10 cellular contexts compared by ENCODE assay signal in genomic region chr7:101780281-101780680, GRCh38.
"Had no signal": no experiment of that assay in that cellular context is flagged by ENCODE, and none has a peak within 500 bp of the region (broad histone marks: within the 10 kb centered on the region; RNA-seq: fewer than 3 reads in every experiment).

No MANE protein-coding gene starts in this region.

- FAIRE-seq: H54 had no signal

- H3K36me3 ChIP-seq: HAP-1 had no signal

- H3K27ac ChIP-seq: GM23248 had no signal

- H3K4me1 ChIP-seq: HAP-1 had no signal

- H2AFZ ChIP-seq: GM23248, GM23338 had no signal

- ATAC-seq: GM23338, HCT116 had no signal

- H3K9me3 ChIP-seq: HAP-1 had no signal

- H3K4me2 ChIP-seq: GM23338 had no signal

- H3K9ac ChIP-seq: GM23248 had no signal

- DNase-seq: GM23248, GOT3, H7, H9, HCEC 1CT, HFFc6 had no signal

- H3K4me3 ChIP-seq: GM23248, GM23338, HAP-1 had no signal
